Comparison of ENCODE assay signal across 26 cellular contexts in genomic region chr5:65863747-65864146, GRCh38.
"Had no signal": no experiment of that assay in that cellular context is flagged by ENCODE, and none has a peak within 500 bp of the region (broad histone marks: within the 10 kb centered on the region; RNA-seq: fewer than 3 reads in every experiment).

No MANE protein-coding gene starts in this region.

- H3K9me3 ChIP-seq: esophagus muscularis mucosa, gastroesophageal sphincter, heart left ventricle, ovary, psoas muscle, sigmoid colon, suprapubic skin, vagina had no signal

- H3K27ac ChIP-seq: esophagus muscularis mucosa, foreskin keratinocyte, gastroesophageal sphincter, heart left ventricle, hepatocyte, ovary, psoas muscle, sigmoid colon, suprapubic skin, vagina had no signal

- ATAC-seq: foreskin keratinocyte; gastroesophageal sphincter; heart left ventricle; left lobe of liver; natural killer cell; psoas muscle; right cardiac atrium; stimulated activated memory B cell treated with anti-CD40 and anti-IgM and Interleukin-4, amounts not matched to agents 10 μg/mL and 1 μg/mL and 100 μg/mL, for 72 hours; stimulated activated naive CD8-positive, alpha-beta T cell treated with anti-CD3 and anti-CD28 coated beads, Interleukin-15, amount 100 ng/mL, for 72 hours had no signal

- H3K36me3 ChIP-seq: esophagus muscularis mucosa, gastroesophageal sphincter, heart left ventricle, ovary, sigmoid colon, suprapubic skin, vagina had no signal

- H3K9me3 Mint-ChIP-seq: memory B cell; natural killer cell; stimulated activated memory B cell treated with anti-CD40 and anti-IgM and Interleukin-4, amounts not matched to agents 10 μg/mL and 1 μg/mL and 100 μg/mL, for 72 hours had no signal

- H3K4me3 Mint-ChIP-seq: memory B cell; natural killer cell; stimulated activated memory B cell treated with anti-CD40 and anti-IgM and Interleukin-4, amounts not matched to agents 10 μg/mL and 1 μg/mL and 100 μg/mL, for 72 hours; stimulated activated naive CD8-positive, alpha-beta T cell treated with anti-CD3 and anti-CD28 coated beads, Interleukin-15, amount 100 ng/mL, for 72 hours had no signal

- H3K4me3 ChIP-seq: esophagus muscularis mucosa, gastroesophageal sphincter, heart left ventricle, hepatocyte, lung, ovary, psoas muscle, sigmoid colon, suprapubic skin, vagina had no signal

- H3K27me3 ChIP-seq: esophagus muscularis mucosa, foreskin keratinocyte, gastroesophageal sphincter, heart left ventricle, hepatocyte, ovary, sigmoid colon, suprapubic skin, vagina had no signal

- FAIRE-seq: endothelial cell of umbilical vein, kidney had no signal

- H3K4me1 ChIP-seq: esophagus muscularis mucosa, gastroesophageal sphincter, psoas muscle, sigmoid colon, suprapubic skin, vagina had no signal

- H3K36me3 Mint-ChIP-seq: memory B cell; natural killer cell; stimulated activated memory B cell treated with anti-CD40 and anti-IgM and Interleukin-4, amounts not matched to agents 10 μg/mL and 1 μg/mL and 100 μg/mL, for 72 hours had no signal

- H3K27ac Mint-ChIP-seq: memory B cell; natural killer cell; stimulated activated memory B cell treated with anti-CD40 and anti-IgM and Interleukin-4, amounts not matched to agents 10 μg/mL and 1 μg/mL and 100 μg/mL, for 72 hours; stimulated activated naive CD8-positive, alpha-beta T cell treated with anti-CD3 and anti-CD28 coated beads, Interleukin-15, amount 100 ng/mL, for 72 hours had no signal

- DNase-seq: dermis blood vessel endothelial cell; effector memory CD4-positive, alpha-beta T cell; foreskin keratinocyte; heart left ventricle; kidney; natural killer cell; occipital lobe; ovary; posterior cingulate gyrus; psoas muscle; right cardiac atrium; sigmoid colon; stimulated activated CD4-positive, alpha-beta T cell treated with anti-CD3 and anti-CD28 coated beads, Interleukin-2, amount 100 ng/mL, for 24 hours; stimulated activated CD4-positive, alpha-beta T cell treated with anti-CD3 and anti-CD28 coated beads, Interleukin-4, amount 100 ng/mL, for 24 hours; stimulated activated naive CD8-positive, alpha-beta T cell treated with anti-CD3 and anti-CD28 coated beads, Interleukin-15, amount 100 ng/mL, for 72 hours; trophoblast cell had no signal

- H3K27me3 Mint-ChIP-seq: memory B cell; stimulated activated memory B cell treated with anti-CD40 and anti-IgM and Interleukin-4, amounts not matched to agents 10 μg/mL and 1 μg/mL and 100 μg/mL, for 72 hours; stimulated activated naive CD8-positive, alpha-beta T cell treated with anti-CD3 and anti-CD28 coated beads, Interleukin-15, amount 100 ng/mL, for 72 hours had no signal
